31 cellular contexts compared by ENCODE assay signal in genomic region chrX:134210465-134210864, GRCh38. TPM values are rescaled to one million over a fixed set of nuclear protein-coding genes. Genes with fewer than 3 reads are reported as not detected.
"Had no signal": no experiment of that assay in that cellular context is flagged by ENCODE, and none has a peak within 500 bp of the region (broad histone marks: within the 10 kb centered on the region; RNA-seq: fewer than 3 reads in every experiment).

No MANE protein-coding gene starts in this region.

- H3K9me3 Mint-ChIP-seq: natural killer cell; stimulated activated memory B cell treated with anti-CD40 and anti-IgM and Interleukin-4, amounts not matched to agents 10 μg/mL and 1 μg/mL and 100 μg/mL, for 72 hours had no signal

- H3K27me3 ChIP-seq: neural progenitor cell, ovary, spleen, suprapubic skin, testis, tibial artery, transverse colon, upper lobe of left lung, vagina had no signal

- H3K27ac Mint-ChIP-seq: natural killer cell; nephron; neural progenitor cell; progenitor cell of endocrine pancreas; stimulated activated memory B cell treated with anti-CD40 and anti-IgM and Interleukin-4, amounts not matched to agents 10 μg/mL and 1 μg/mL and 100 μg/mL, for 72 hours; stimulated activated naive CD8-positive, alpha-beta T cell treated with anti-CD3 and anti-CD28 coated beads, Interleukin-15, amount 100 ng/mL, for 72 hours had no signal

- H3K4me1 ChIP-seq: neural progenitor cell, parathyroid adenoma, psoas muscle, spleen, suprapubic skin, testis, tibial artery, transverse colon, upper lobe of left lung, vagina had no signal

- H3K27me3 Mint-ChIP-seq: progenitor cell of endocrine pancreas; stimulated activated memory B cell treated with anti-CD40 and anti-IgM and Interleukin-4, amounts not matched to agents 10 μg/mL and 1 μg/mL and 100 μg/mL, for 72 hours; stimulated activated naive CD8-positive, alpha-beta T cell treated with anti-CD3 and anti-CD28 coated beads, Interleukin-15, amount 100 ng/mL, for 72 hours had no signal

- H3K4me3 ChIP-seq: neural progenitor cell, ovary, psoas muscle, skin epidermis, smooth muscle cell, spleen, suprapubic skin, testis, tibial artery, transverse colon, upper lobe of left lung, vagina had no signal

- H3K4me2 ChIP-seq: neural progenitor cell, smooth muscle cell had no signal

- H3K4me3 Mint-ChIP-seq: natural killer cell; nephron; neural progenitor cell; stimulated activated memory B cell treated with anti-CD40 and anti-IgM and Interleukin-4, amounts not matched to agents 10 μg/mL and 1 μg/mL and 100 μg/mL, for 72 hours; stimulated activated naive CD8-positive, alpha-beta T cell treated with anti-CD3 and anti-CD28 coated beads, Interleukin-15, amount 100 ng/mL, for 72 hours had no signal

- FAIRE-seq: urothelium cell line had no signal

- H3K9ac ChIP-seq: neural progenitor cell, parathyroid adenoma had no signal

- H3K36me3 ChIP-seq: neural progenitor cell, ovary, spleen, suprapubic skin, tibial artery, transverse colon, upper lobe of left lung, vagina had no signal

- H2AFZ ChIP-seq: neural progenitor cell, parathyroid adenoma had no signal

- DNase-seq: natural killer cell; occipital lobe; ovary; posterior cingulate gyrus; psoas muscle; right cardiac atrium; spleen; stimulated activated CD4-positive, alpha-beta T cell treated with anti-CD3 and anti-CD28 coated beads, Interleukin-12 subunit alpha, Interleukin-12 subunit beta, amount 100 ng/mL, for 4 hours; stimulated activated CD4-positive, alpha-beta T cell treated with anti-CD3 and anti-CD28 coated beads, Interleukin-1b, Interleukin-23, amount 100 ng/mL, for 48 hours; stimulated activated CD4-positive, alpha-beta T cell treated with anti-CD3 and anti-CD28 coated beads, Interleukin-4, amount 100 ng/mL, for 1 hour; stimulated activated CD4-positive, alpha-beta T cell treated with anti-CD3 and anti-CD28 coated beads, Interleukin-4, amount 100 ng/mL, for 4 hours; stimulated activated CD8-positive, alpha-beta memory T cell treated with anti-CD3 and anti-CD28 coated beads, Interleukin-4, amount 100 ng/mL, for 48 hours; stimulated activated naive CD4-positive, alpha-beta T cell; stimulated activated naive CD8-positive, alpha-beta T cell treated with anti-CD3 and anti-CD28 coated beads, Interleukin-15, amount 100 ng/mL, for 72 hours; stimulated activated naive CD8-positive, alpha-beta T cell treated with anti-CD3 and anti-CD28 coated beads, Interleukin-15, Interleukin-2, amounts not matched to agents 100 U/mL and 50 U/mL, for 24 hours; substantia nigra; testis; tibial artery; transverse colon; upper lobe of left lung had no signal

- H3K4me1 Mint-ChIP-seq: natural killer cell; nephron; neural progenitor cell; stimulated activated memory B cell treated with anti-CD40 and anti-IgM and Interleukin-4, amounts not matched to agents 10 μg/mL and 1 μg/mL and 100 μg/mL, for 72 hours; stimulated activated naive CD8-positive, alpha-beta T cell treated with anti-CD3 and anti-CD28 coated beads, Interleukin-15, amount 100 ng/mL, for 72 hours had no signal

- H3K9me3 ChIP-seq: ovary, suprapubic skin, testis, transverse colon had no signal

- H3K27ac ChIP-seq: neural progenitor cell, ovary, parathyroid adenoma, psoas muscle, skin epidermis, spleen, suprapubic skin, testis, tibial artery, transverse colon, upper lobe of left lung, vagina had no signal

- ATAC-seq: natural killer cell; psoas muscle; right cardiac atrium; sciatic nerve; stimulated activated memory B cell treated with anti-CD40 and anti-IgM and Interleukin-4, amounts not matched to agents 10 μg/mL and 1 μg/mL and 100 μg/mL, for 72 hours; stimulated activated naive CD8-positive, alpha-beta T cell treated with anti-CD3 and anti-CD28 coated beads, Interleukin-15, amount 100 ng/mL, for 72 hours; stimulated activated naive CD8-positive, alpha-beta T cell treated with anti-CD3 and anti-CD28 coated beads, Interleukin-15, Interleukin-2, amounts not matched to agents 100 U/mL and 50 U/mL, for 24 hours had no signal

- H3K79me2 ChIP-seq: parathyroid adenoma had no signal

RNA-seq across cellular contexts. Expression of gene CCDC160, which starts 26.5 kb away (rescaled TPM):
- total RNA-seq: natural killer cell, right cardiac atrium, vagina had no signal
